ENCODE assay signal across 8 cellular contexts in the genomic region with DNA sequence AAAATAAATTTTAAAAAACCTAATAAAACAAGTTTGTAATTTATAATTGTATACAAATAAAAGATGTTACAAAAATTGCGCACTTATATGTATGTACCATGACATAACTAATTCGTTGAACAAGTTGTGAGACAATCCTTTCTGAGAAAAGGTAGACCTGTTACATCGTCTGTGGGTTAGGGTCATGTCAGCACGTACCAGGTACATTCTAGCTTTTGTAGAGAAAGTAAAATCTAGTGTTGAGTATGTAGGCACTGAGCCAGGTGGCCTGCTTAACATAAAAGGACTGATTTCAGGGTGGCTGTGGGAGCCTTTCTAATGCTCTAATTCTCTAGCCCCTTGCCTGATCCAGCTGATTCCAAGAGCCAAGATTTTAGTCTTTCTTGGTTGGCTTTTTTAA. TPM values are rescaled to one million over a fixed set of nuclear protein-coding genes. Genes with fewer than 3 reads are reported as not detected.
DNase-seq lines count a peak whose midpoint lies in the region; ATAC-seq and TF ChIP-seq lines count a peak whose summit lies in the region.

No MANE protein-coding gene starts in this region.

- no peaks in the 10 kb centered on the region for H3K27me3 ChIP-seq in AG04450 (ENCODE audit: control insufficient read depth, insufficient read depth, low read length)
- H3K27me3 ChIP-seq in HUES64 (ENCODE audit: insufficient read depth, low read length): no peaks in the 10 kb centered on the region

- H3K27ac ChIP-seq in AG04450 (ENCODE audit: low read depth, low read length): peak overlapping the region; percentile 97
- H3K27ac ChIP-seq in HUES64 (ENCODE audit: low read depth, low read length): peak overlapping the region; percentile 99
- peak overlapping the region; percentile 98 for H3K27ac ChIP-seq in mesodermal cell (ENCODE audit: low read depth, low read length, severe bottlenecking)

- CTCF ChIA-PET in AG04450 (lab: Charles Lee): interaction anchor here (1.4 kb wide), 1 partner anchor 12 kb away, joined by 4 read pairs; no protein-coding TSS in a partner anchor

- H3K4me1 ChIP-seq in HUES64 (ENCODE audit: insufficient read depth, low read length) (peaks cover 5% of the 10 kb centered on the region; the same call in 1 of the 2 replicates), mesodermal cell (ENCODE audit: control insufficient read depth, insufficient read depth, low read length, poor library complexity, severe bottlenecking) (peaks cover 10% of the 10 kb centered on the region)

- H3K36me3 ChIP-seq in HUES64 (ENCODE audit: insufficient read depth, low read length): peaks cover 28% of the 10 kb centered on the region
- H3K36me3 ChIP-seq in mesodermal cell (ENCODE audit: control insufficient read depth, insufficient read depth, low read length): peaks cover 29% of the 10 kb centered on the region

- 65% methylated on average over 4 of the region's 4 CpGs for WGBS in HUES64
- WGBS in mesodermal cell (ENCODE audit: insufficient coverage in 2 of 2), 2 experiments: 54 to 67% methylated on average over 2 to 3 of the region's 4 CpGs

- peak overlapping the region; percentile 98 for H3K9ac ChIP-seq in HUES64 (ENCODE audit: low read depth, low read length)

- DNase-seq in AG04450 (ENCODE audit: low read depth, low spot score) (no peak), astrocyte of the cerebellum (ENCODE audit: low read depth) (no peak), GM13977 (ENCODE audit: low spot score) (no peak), A172 (ENCODE audit: low spot score) (no peak), Kasumi-1 (lab: John Stamatoyannopoulos, UW) (no peak)

- ATAC-seq in HG03342 (IDR thresholded peaks at IDR 0.05; ENCODE audit: unreplicated experiment): no peak

- H3K4me3 ChIP-seq in AG04450 (ENCODE audit: low read depth, low read length): peak overlapping the region; percentile 97
- peak overlapping the region; percentile 87 for H3K4me3 ChIP-seq in HUES64 (ENCODE audit: low read length)
- H3K4me3 ChIP-seq in astrocyte of the cerebellum (ENCODE audit: low read depth, low read length): peak overlapping the region; percentile 82
- peak overlapping the region; percentile 77 for H3K4me3 ChIP-seq in mesodermal cell (ENCODE audit: extremely low read depth, insufficient read depth, low read length, poor library complexity, severe bottlenecking)

- TF ChIP-seq CTCF in AG04450 (IDR thresholded peaks at IDR 0.05; ENCODE audit: low read depth, low read length) (no peak), astrocyte of the cerebellum (IDR thresholded peaks at IDR 0.05; ENCODE audit: low read depth, low read length, missing control alignments) (no peak), GM13977 (IDR thresholded peaks at IDR 0.05; ENCODE audit: extremely low read depth, insufficient read depth, missing control alignments) (no peak)

- in situ Hi-C loops in astrocyte of the cerebellum (cut with HindIII; ENCODE audit: low sequenced_read_pairs): no loop called here
- in situ Hi-C loops in GM13977 (cut with MboI; ENCODE audit: low pct_unique_long_range_greater_than_20kb, low sequenced_read_pairs, unreplicated experiment): no loop called here

- POLR2A ChIA-PET in AG04450 (lab: Yijun Ruan, JAX): interaction anchor here (0.8 to 3.7 kb wide), 3 partner anchors 9 to 285 kb away, joined by 3 to 21 read pairs (median 7); partner anchors contain the start of gene RPL7L1

- no peaks in the 10 kb centered on the region for H3K9me3 ChIP-seq in AG04450 (ENCODE audit: control insufficient read depth, insufficient read depth, low read length)
- no peaks in the 10 kb centered on the region for H3K9me3 ChIP-seq in HUES64 (ENCODE audit: insufficient read depth, low read depth, low read length)
- H3K9me3 ChIP-seq in mesodermal cell (ENCODE audit: control insufficient read depth, low read length): no peaks in the 10 kb centered on the region

RNA-seq across cellular contexts. Expression of gene RPL7L1, which starts 10.4 kb away (rescaled TPM):
- 45.0 and 48.5 TPM in 2 replicates for polyA plus RNA-seq in AG04450 (2011; rRNA removed)
- polyA minus RNA-seq in AG04450 (2011; rRNA and poly(A)+ RNA removed): 26.1 and 28.7 TPM in 2 replicates
- polyA plus RNA-seq in HUES64 (2013, experiment 1 of 2): 83.3 TPM
- 84.5 TPM for polyA plus RNA-seq in HUES64 (2013, experiment 2 of 2)
- 77.5 TPM for polyA plus RNA-seq in mesodermal cell (2013, experiment 1 of 2)
- 78.3 TPM for polyA plus RNA-seq in mesodermal cell (2013, experiment 2 of 2)
- 104 and 108 TPM in 2 replicates for total RNA-seq in A172 (2014; rRNA removed; shearing (Covaris generic))

RNA-seq across cellular contexts. Expression of gene PTCRA, which starts 26.0 kb away (rescaled TPM):
- not detected in 2 replicates for polyA plus RNA-seq in AG04450 (2011; rRNA removed)
- polyA minus RNA-seq in AG04450 (2011; rRNA and poly(A)+ RNA removed): not detected in 2 replicates
- not detected for polyA plus RNA-seq in HUES64 (2013, experiment 1 of 2)
- polyA plus RNA-seq in HUES64 (2013, experiment 2 of 2): not detected
- polyA plus RNA-seq in mesodermal cell (2013, experiment 1 of 2): 0.55 TPM
- 0.91 TPM for polyA plus RNA-seq in mesodermal cell (2013, experiment 2 of 2)
- total RNA-seq in A172 (2014; rRNA removed; shearing (Covaris generic)): not detected in 2 replicates

RNA-seq across cellular contexts. Expression of gene CNPY3, which starts 39.5 kb away (rescaled TPM):
- polyA plus RNA-seq in AG04450 (2011; rRNA removed): 38.4 and 39.2 TPM in 2 replicates
- polyA minus RNA-seq in AG04450 (2011; rRNA and poly(A)+ RNA removed): 26.7 and 31.5 TPM in 2 replicates
- polyA plus RNA-seq in HUES64 (2013, experiment 1 of 2): 52.7 TPM
- polyA plus RNA-seq in HUES64 (2013, experiment 2 of 2): 58.8 TPM
- polyA plus RNA-seq in mesodermal cell (2013, experiment 1 of 2): 86.7 TPM
- polyA plus RNA-seq in mesodermal cell (2013, experiment 2 of 2): 71.4 TPM
- total RNA-seq in A172 (2014; rRNA removed; shearing (Covaris generic)): 33.8 and 36.3 TPM in 2 replicates
